3 cellular contexts compared by ENCODE assay signal in genomic region chr13:76632388-76633044, GRCh38.
A peak's percentile ranks its signal among the peaks of the same experiment; 100 is the strongest.
TF ChIP-seq lines count a peak whose summit lies in the region.

No MANE protein-coding gene starts in this region.

TF ChIP-seq in HepG2, 621 proteins besides CTCF, POLR2A, EP300 and RAD21:
- no peak for TF ChIP-seq HINFP (CRISPR knock-in tag; IDR thresholded peaks at IDR 0.05; ENCODE audit: low read depth)
- peak; percentile 81 for TF ChIP-seq MIER2 (CRISPR knock-in tag; IDR thresholded peaks at IDR 0.05)
- peak; percentile 37 to 87 for TF ChIP-seq REST (IDR thresholded peaks at IDR 0.05; ENCODE audit: borderline replicate concordance in 1 of 2, low read depth in 1 of 2, low read length in 2 of 2)
- TF ChIP-seq ZKSCAN5 (CRISPR knock-in tag; IDR thresholded peaks at IDR 0.05): no peak
- no peak for TF ChIP-seq SRY (CRISPR knock-in tag; IDR thresholded peaks at IDR 0.05)
- no peak for TF ChIP-seq ZZZ3 (CRISPR knock-in tag; IDR thresholded peaks at IDR 0.05; ENCODE audit: borderline replicate concordance)
- TF ChIP-seq CBFB (CRISPR knock-in tag; IDR thresholded peaks at IDR 0.05): no peak
- no peak for TF ChIP-seq GATAD2A (CRISPR knock-in tag; IDR thresholded peaks at IDR 0.05)
- no peak for TF ChIP-seq ZNF75D (CRISPR knock-in tag; IDR thresholded peaks at IDR 0.05; ENCODE audit: borderline replicate concordance)

TF ChIP-seq in SK-N-SH, 30 proteins besides CTCF, POLR2A, EP300 and RAD21:
- TF ChIP-seq REST (IDR thresholded peaks at IDR 0.05; ENCODE audit: low read depth, low read length) (peak; percentile 87), ZBTB33 (IDR thresholded peaks at IDR 0.05; ENCODE audit: borderline replicate concordance, low read depth) (no peak)

TF ChIP-seq in GM12891, 5 proteins besides CTCF, POLR2A, EP300 and RAD21:
- no peak for TF ChIP-seq POU2F2 (IDR thresholded peaks at IDR 0.05; ENCODE audit: low read depth, low read length)
